In genomic region chr12:14190694-14191093, GRCh38 we compare ENCODE assay signal across 23 cellular contexts.
"Had no signal": no experiment of that assay in that cellular context is flagged by ENCODE, and none has a peak within 500 bp of the region (broad histone marks: within the 10 kb centered on the region; RNA-seq: fewer than 3 reads in every experiment).

No MANE protein-coding gene starts in this region.

- H3K27me3 ChIP-seq: neural progenitor cell, right lobe of liver, transverse colon, uterus had no signal

- H3K4me1 ChIP-seq: right lobe of liver, uterus had no signal

- H3K27ac ChIP-seq: neural progenitor cell, right lobe of liver, transverse colon, uterus had no signal

- H3K27ac Mint-ChIP-seq: activated naive CD8-positive, alpha-beta T cell treated with anti-CD3 and anti-CD28 coated beads for 36 hours; naive thymus-derived CD4-positive, alpha-beta T cell; neural progenitor cell; stimulated activated effector memory CD8-positive, alpha-beta T cell treated with anti-CD3 and anti-CD28 coated beads, Interleukin-12 subunit alpha, Interleukin-12 subunit beta, amount 100 ng/mL, for 72 hours had no signal

- H3K4me1 Mint-ChIP-seq: naive thymus-derived CD4-positive, alpha-beta T cell had no signal

- H3K9ac ChIP-seq: neural progenitor cell had no signal

- DNase-seq: activated CD4-positive, alpha-beta T cell treated with anti-CD3 and anti-CD28 coated beads for 4 hours; activated CD4-positive, alpha-beta T cell treated with anti-CD3 and anti-CD28 coated beads, Interleukin-2, amount 50 U/mL, for 48 hours; activated CD4-positive, CD25-positive, alpha-beta regulatory T cell; activated naive CD4-positive, alpha-beta T cell treated with Interleukin-2 at 50 U/mL for 16 hours; activated naive CD8-positive, alpha-beta T cell treated with anti-CD3 and anti-CD28 coated beads for 36 hours; activated T-cell treated with anti-CD3 and anti-CD28 coated beads, Interleukin-2, amount 50 U/mL, for 48 hours; central memory CD4-positive, alpha-beta T cell; dermis blood vessel endothelial cell; effector CD8-positive, alpha-beta T cell; erythroblast; foreskin melanocyte; hippocampal formation; left cardiac atrium; mesendoderm; naive thymus-derived CD4-positive, alpha-beta T cell; posterior cingulate gyrus; right lobe of liver; small intestine; stimulated activated CD4-positive, alpha-beta T cell treated with anti-CD3 and anti-CD28 coated beads, Interleukin-2, amount 100 ng/mL, for 24 hours; transverse colon; uterus had no signal

- ATAC-seq: left cardiac atrium; naive thymus-derived CD4-positive, alpha-beta T cell; right lobe of liver; stimulated activated effector memory CD8-positive, alpha-beta T cell treated with anti-CD3 and anti-CD28 coated beads, Interleukin-12 subunit alpha, Interleukin-12 subunit beta, amount 100 ng/mL, for 72 hours had no signal

- H3K4me3 ChIP-seq: neural progenitor cell, right lobe of liver, transverse colon, uterus had no signal

- H3K36me3 ChIP-seq: neural progenitor cell, right lobe of liver, transverse colon, uterus had no signal

- H3K4me3 Mint-ChIP-seq: activated naive CD8-positive, alpha-beta T cell treated with anti-CD3 and anti-CD28 coated beads for 36 hours; naive thymus-derived CD4-positive, alpha-beta T cell; neural progenitor cell; stimulated activated effector memory CD8-positive, alpha-beta T cell treated with anti-CD3 and anti-CD28 coated beads, Interleukin-12 subunit alpha, Interleukin-12 subunit beta, amount 100 ng/mL, for 72 hours had no signal

- H3K9me3 ChIP-seq: right lobe of liver, transverse colon, uterus had no signal

- H3K36me3 Mint-ChIP-seq: activated naive CD8-positive, alpha-beta T cell treated with anti-CD3 and anti-CD28 coated beads for 36 hours; naive thymus-derived CD4-positive, alpha-beta T cell; neural progenitor cell; stimulated activated effector memory CD8-positive, alpha-beta T cell treated with anti-CD3 and anti-CD28 coated beads, Interleukin-12 subunit alpha, Interleukin-12 subunit beta, amount 100 ng/mL, for 72 hours had no signal

- H3K4me2 ChIP-seq: neural progenitor cell had no signal

- H3K9me3 Mint-ChIP-seq: activated naive CD8-positive, alpha-beta T cell treated with anti-CD3 and anti-CD28 coated beads for 36 hours; naive thymus-derived CD4-positive, alpha-beta T cell; stimulated activated effector memory CD8-positive, alpha-beta T cell treated with anti-CD3 and anti-CD28 coated beads, Interleukin-12 subunit alpha, Interleukin-12 subunit beta, amount 100 ng/mL, for 72 hours had no signal

- H2AFZ ChIP-seq: neural progenitor cell had no signal
